In the genomic region with DNA sequence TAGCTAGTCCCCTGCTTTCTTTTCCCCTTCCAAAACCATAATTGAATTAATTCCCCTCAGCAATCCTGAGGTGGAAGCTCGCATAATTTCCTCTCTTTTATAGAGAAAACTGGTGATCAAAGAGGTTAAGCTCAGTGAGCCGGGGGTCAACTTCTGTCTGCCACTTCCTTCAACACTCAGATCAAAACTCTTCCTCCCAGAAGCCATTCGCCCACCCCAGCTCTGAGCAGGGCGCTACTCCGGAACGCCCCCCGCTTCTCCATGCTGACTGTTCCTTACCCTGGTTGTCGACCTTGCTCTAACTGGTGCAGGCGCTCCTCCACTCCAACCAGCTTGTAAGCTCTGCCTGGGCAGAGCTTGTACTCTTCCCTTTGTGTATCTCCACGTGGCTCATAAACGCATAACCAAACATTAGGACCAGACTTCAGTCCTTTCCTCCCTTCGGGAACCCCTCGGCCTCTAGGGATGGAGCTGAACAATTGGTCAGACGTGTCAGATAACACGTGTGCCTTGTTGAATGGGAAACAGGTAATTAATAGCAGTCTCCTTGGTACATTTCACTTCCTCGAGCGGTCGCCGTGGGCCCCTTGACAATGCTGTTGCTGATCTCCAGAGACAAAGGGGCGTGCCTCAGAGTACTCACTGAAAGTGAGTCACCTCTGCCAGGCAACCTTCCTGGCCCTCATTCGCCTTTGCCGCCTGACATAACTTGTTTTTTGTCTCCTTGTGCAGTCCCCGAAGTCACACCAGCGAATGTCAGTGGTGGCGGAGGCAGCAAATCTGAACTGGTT, we compare ENCODE assay signal across 14 cellular contexts.
DNase-seq lines count a peak whose midpoint lies in the region; ATAC-seq and TF ChIP-seq lines count a peak whose summit lies in the region.
"Had no signal": no experiment of that assay in that cellular context is flagged by ENCODE, and none has a peak within 500 bp of the region (broad histone marks: within the 10 kb centered on the region; RNA-seq: fewer than 3 reads in every experiment).

No MANE protein-coding gene starts in this region.

- peaks cover 56% of the 10 kb centered on the region for H3K36me3 Mint-ChIP-seq in nephron (ENCODE audit: low read depth)

- no peak overlapping the region for H3K4me3 Mint-ChIP-seq in nephron
- H3K4me3 Mint-ChIP-seq: B cell had no signal

- peak; percentile 46 for ATAC-seq in HG03442 (IDR thresholded peaks at IDR 0.05; ENCODE audit: unreplicated experiment)
- no peak for ATAC-seq in HG02870 (IDR thresholded peaks at IDR 0.05; ENCODE audit: unreplicated experiment)

- peak overlapping the region in 2 of 3 experiments; percentile 70 to 91 for H3K27ac Mint-ChIP-seq in nephron
- H3K27ac Mint-ChIP-seq: B cell had no signal

- H3K9me3 Mint-ChIP-seq in nephron: peaks cover 2% of the 10 kb centered on the region

- no peak for TF ChIP-seq CTCF in nephron (IDR thresholded peaks at IDR 0.05; ENCODE audit: unreplicated experiment in 3 of 3)

- peak; percentile 22 for DNase-seq in DMS153 treated with DMSO at 0.1 percent for 48 hours (lab: John Stamatoyannopoulos, UW; ENCODE audit: unreplicated experiment)
- peak; percentile 15 for DNase-seq in dermis blood vessel endothelial cell
- DNase-seq in GOT3 (lab: John Stamatoyannopoulos, UW): no peak
- DNase-seq in SKM-1 treated with dmso at 0.1 percent for 144 hours (lab: John Stamatoyannopoulos, UW; ENCODE audit: unreplicated experiment): no peak
- DNase-seq in kidney glomerular epithelial cell (lab: John Stamatoyannopoulos, UW): no peak
- DNase-seq: activated CD4-positive, CD25-positive, alpha-beta regulatory T cell; left ventricle myocardium inferior; NCI-H1105; stimulated activated CD4-positive, alpha-beta T cell treated with anti-CD3 and anti-CD28 coated beads, Interleukin-4, amount 100 ng/mL, for 4 hours; stomach had no signal

- no peaks in the 10 kb centered on the region for H3K27me3 Mint-ChIP-seq in nephron (ENCODE audit: low read depth)

- H3K4me1 Mint-ChIP-seq in nephron: peaks cover 8% of the 10 kb centered on the region
- H3K4me1 Mint-ChIP-seq: B cell had no signal

Comparison
In these comparisons a context has a peak if more than half of its experiments do, and no peak if none do; other contexts are left out.
1. DNase-seq: peak in DMS153 treated with DMSO at 0.1 percent for 48 hours (single experiment) and dermis blood vessel endothelial cell (single experiment); none in GOT3 (single experiment), SKM-1 treated with dmso at 0.1 percent for 144 hours (single experiment) and kidney glomerular epithelial cell (single experiment).